In genomic region chr2:2746731-2747130, GRCh38 we compare ENCODE assay signal across 17 cellular contexts.
"Had no signal": no experiment of that assay in that cellular context is flagged by ENCODE, and none has a peak within 500 bp of the region (broad histone marks: within the 10 kb centered on the region; RNA-seq: fewer than 3 reads in every experiment).

No MANE protein-coding gene starts in this region.

- H3K4me1 ChIP-seq: heart right ventricle, left lung, lower lobe of right lung had no signal

- H3K4me3 ChIP-seq: coronary artery, dorsolateral prefrontal cortex, esophagus muscularis mucosa, gastroesophageal sphincter, heart right ventricle, left lung, lower lobe of right lung, mucosa of descending colon had no signal

- H3K36me3 Mint-ChIP-seq: mesothelial cell of epicardium had no signal

- H3K4me3 Mint-ChIP-seq: mesothelial cell of epicardium had no signal

- H3K9me3 ChIP-seq: esophagus muscularis mucosa, gastroesophageal sphincter, heart right ventricle, left lung, lower lobe of right lung had no signal

- ATAC-seq: foreskin keratinocyte, gastroesophageal sphincter, heart right ventricle, left cardiac atrium, left lung, left ventricle myocardium superior, lower lobe of right lung, mucosa of descending colon had no signal

- H3K27me3 ChIP-seq: dorsolateral prefrontal cortex, esophagus muscularis mucosa, foreskin keratinocyte, gastroesophageal sphincter, heart right ventricle, left lung had no signal

- H3K27ac Mint-ChIP-seq: mesothelial cell of epicardium had no signal

- H3K27ac ChIP-seq: coronary artery, dorsolateral prefrontal cortex, esophagus muscularis mucosa, gastroesophageal sphincter, heart right ventricle, left lung, lower lobe of right lung had no signal

- H3K36me3 ChIP-seq: esophagus muscularis mucosa, gastroesophageal sphincter, heart right ventricle, left lung, lower lobe of right lung had no signal

- DNase-seq: dermis blood vessel endothelial cell; dorsolateral prefrontal cortex; effector CD4-positive, alpha-beta T cell; effector memory CD4-positive, alpha-beta T cell; foreskin keratinocyte; heart right ventricle; hippocampal formation; left cardiac atrium; left lung; left ventricle myocardium superior; lower lobe of right lung; mesenchymal stem cell; mucosa of descending colon had no signal
